In genomic region chr11:10095412-10096207, GRCh38 we compare ENCODE assay signal across 17 cellular contexts.
DNase-seq lines count a peak whose midpoint lies in the region; ATAC-seq, FAIRE-seq and TF ChIP-seq lines count a peak whose summit lies in the region.
"Had no signal": no experiment of that assay in that cellular context is flagged by ENCODE, and none has a peak within 500 bp of the region (broad histone marks: within the 10 kb centered on the region; RNA-seq: fewer than 3 reads in every experiment).

No MANE protein-coding gene starts in this region.

- H3K27me3 ChIP-seq in Panc1 (ENCODE audit: control insufficient read depth, insufficient read depth, low read length) (no peaks in the 10 kb centered on the region), endodermal cell (ENCODE audit: control insufficient read depth, insufficient read depth, low read length, poor library complexity, severe bottlenecking) (no peaks in the 10 kb centered on the region)
- H3K27me3 ChIP-seq: BLaER1 had no signal

- no peak overlapping the region for H3K4me3 ChIP-seq in Panc1 (ENCODE audit: low read depth in 2 of 2, low read length in 2 of 2)
- H3K4me3 ChIP-seq in endodermal cell (ENCODE audit: low read length) = no peak overlapping the region
- H3K4me3 ChIP-seq: BLaER1, GM12878 had no signal

- H3K27ac Mint-ChIP-seq in endodermal cell = peak overlapping the region; percentile 7
- H3K27ac Mint-ChIP-seq in Calu3 (ENCODE audit: unreplicated experiment) = no peak overlapping the region
- H3K27ac Mint-ChIP-seq: CD4-positive, CD25-positive, alpha-beta regulatory T cell had no signal

- WGBS in endodermal cell (ENCODE audit: insufficient coverage in 1 of 2, insufficient read length in 1 of 2), 2 experiments = 80 to 97% methylated on average over 1 to 3 of the region's 4 CpGs

- TF ChIP-seq CTCF in Panc1 (IDR thresholded peaks at IDR 0.05) (no peak), endodermal cell (conservative IDR thresholded peaks at IDR 0.05) (no peak), Calu3 (IDR thresholded peaks at IDR 0.05; ENCODE audit: unreplicated experiment) (no peak)

- H3K4me3 Mint-ChIP-seq in endodermal cell = no peak overlapping the region
- no peak overlapping the region for H3K4me3 Mint-ChIP-seq in Calu3 (ENCODE audit: low read depth, unreplicated experiment)
- H3K4me3 Mint-ChIP-seq: CD4-positive, CD25-positive, alpha-beta regulatory T cell had no signal

- H3K27ac ChIP-seq in Panc1 (ENCODE audit: low read length) (peak overlapping the region; percentile 73), endodermal cell (ENCODE audit: low read depth, low read length) (no peak overlapping the region)
- H3K27ac ChIP-seq: BLaER1, HL-60 had no signal

- TF ChIP-seq POLR2A in GM12892 (IDR thresholded peaks at IDR 0.05; ENCODE audit: low read depth, low read length) = no peak
- no peak for TF ChIP-seq POLR2A in H54 (IDR thresholded peaks at IDR 0.05; ENCODE audit: low read depth, low read length)

- peak; percentile 24 for FAIRE-seq in GM12892 (lab: Jason Lieb, UNC)
- FAIRE-seq in H54 (lab: Jason Lieb, UNC) = peak; percentile 93
- FAIRE-seq: GM12878, GM19239 had no signal

- no peaks in the 10 kb centered on the region for H3K27me3 Mint-ChIP-seq in endodermal cell (ENCODE audit: insufficient read depth)
- no peaks in the 10 kb centered on the region for H3K27me3 Mint-ChIP-seq in Calu3 (ENCODE audit: unreplicated experiment)

- ATAC-seq in Panc1 = peak; percentile 87
- ATAC-seq: GM12878, HCT116 had no signal

- POLR2A ChIA-PET in Panc1 (lab: Charles Lee) = interaction anchor here (0.5 kb wide), 1 partner anchor 90 kb away, joined by 3 read pairs; no protein-coding TSS in a partner anchor

- no peak overlapping the region for H3K9ac ChIP-seq in endodermal cell (ENCODE audit: extremely low read depth, low read length, poor library complexity, severe bottlenecking)
- H3K9ac ChIP-seq: BLaER1 had no signal

- in situ Hi-C loops in Panc1 (cut with HindIII; ENCODE audit: low pct_unique_long_range_greater_than_20kb, low sequenced_read_pairs) = no loop called here

- BruUV-seq in Panc1 (replicated peaks; lab: Mats Ljungman, UMichigan) = no TSS peak
- BruUV-seq in Calu3 (replicated peaks; lab: Mats Ljungman, UMichigan) = no TSS peak

- DNase-seq in GM12892 (ENCODE audit: insufficient read length) = no peak
- no peak for DNase-seq in H54 (ENCODE audit: insufficient read length, low spot score)
- no peak for DNase-seq in Panc1 (ENCODE audit: low read depth, low spot score)
- no peak for DNase-seq in endodermal cell
- no peak for DNase-seq in activated CD8-positive, alpha-beta memory T cell treated with anti-CD3 and anti-CD28 coated beads, Interleukin-2, amount 50 U/mL, for 4 hours
- no peak for DNase-seq in Calu3
- DNase-seq in A172 (ENCODE audit: low spot score) = no peak
- DNase-seq: AML-193; CD4-positive, CD25-positive, alpha-beta regulatory T cell; DMS 273 treated with DMSO at 0.1 percent for 48 hours; DMS79; KG1 had no signal

- intact Hi-C loops in Panc1 (cut with micrococcal nuclease; ENCODE audit: unreplicated experiment) = loop anchor here (10.0 kb wide), 1 partner anchor 341 kb away; no protein-coding TSS in a partner anchor
- intact Hi-C loops in Calu3 (cut with micrococcal nuclease; ENCODE audit: unreplicated experiment) = no loop called here

- peaks cover 25% of the 10 kb centered on the region for H3K4me1 ChIP-seq in Panc1 (ENCODE audit: control insufficient read depth, insufficient read depth, low read length)
- H3K4me1 ChIP-seq in endodermal cell (ENCODE audit: control insufficient read depth, insufficient read depth, low read length) = no peaks in the 10 kb centered on the region

- H3K36me3 Mint-ChIP-seq in endodermal cell (ENCODE audit: low read depth) (peaks cover 14% of the 10 kb centered on the region), Calu3 (ENCODE audit: insufficient read depth, unreplicated experiment) (no peaks in the 10 kb centered on the region)

- H3K36me3 ChIP-seq in Panc1 (ENCODE audit: control insufficient read depth, insufficient read depth, low read length) (no peaks in the 10 kb centered on the region), endodermal cell (ENCODE audit: control insufficient read depth, insufficient read depth, low read length) (peaks cover 3% of the 10 kb centered on the region)
- H3K36me3 ChIP-seq: BLaER1 had no signal

- H3K9me3 Mint-ChIP-seq in endodermal cell (peaks cover 15% of the 10 kb centered on the region), Calu3 (ENCODE audit: low read depth, unreplicated experiment) (no peaks in the 10 kb centered on the region)

- CTCF ChIA-PET in Panc1 (lab: Charles Lee) = no interaction called here
- CTCF ChIA-PET in Calu3 (lab: Charles Lee) = no interaction called here

- H3K9me3 ChIP-seq in Panc1 (ENCODE audit: control insufficient read depth, insufficient read depth, low read depth, low read length) (peaks cover 19% of the 10 kb centered on the region), endodermal cell (ENCODE audit: control insufficient read depth, low read length) (peaks cover 28% of the 10 kb centered on the region)

- H3K4me1 Mint-ChIP-seq in endodermal cell (no peaks in the 10 kb centered on the region), Calu3 (ENCODE audit: low read depth, unreplicated experiment) (no peaks in the 10 kb centered on the region)
